Comparison of ENCODE assay signal across 9 cellular contexts in genomic region chr11:65577756-65578109, GRCh38. TPM values are rescaled to one million over a fixed set of nuclear protein-coding genes. Genes with fewer than 3 reads are reported as not detected.
DNase-seq lines count a peak whose midpoint lies in the region; ATAC-seq and TF ChIP-seq lines count a peak whose summit lies in the region.
"Had no signal": no experiment of that assay in that cellular context is flagged by ENCODE, and none has a peak within 500 bp of the region (broad histone marks: within the 10 kb centered on the region; RNA-seq: fewer than 3 reads in every experiment).

No MANE protein-coding gene starts in this region.

- ATAC-seq in activated CD4-positive, alpha-beta T cell treated with anti-CD3 and anti-CD28 coated beads for 36 hours: no peak
- no peak for ATAC-seq in lower lobe of right lung
- no peak for ATAC-seq in thoracic aorta (ENCODE audit: insufficient number of reproducible peaks, low FRiP score, low read depth)

- 53 to 76% (median 59%) methylated on average over 4 to 8 of the region's 8 CpGs for WGBS in adrenal gland, 4 donors

- intact Hi-C loops in activated CD4-positive, alpha-beta T cell treated with anti-CD3 and anti-CD28 coated beads for 36 hours (cut with DNase I, micrococcal nuclease): loop anchor here in 1 of 2 experiments (5.0 kb wide), 1 partner anchor 85 kb away; the partner anchor contains the start of gene RELA
- intact Hi-C loops in adrenal gland (cut with DNase I): no loop called here
- intact Hi-C loops in lower lobe of right lung (cut with DNase I): no loop called here

- no peaks in the 10 kb centered on the region for H3K9me3 ChIP-seq in adrenal gland (replicated peaks in 1 of 3)
- no peaks in the 10 kb centered on the region for H3K9me3 ChIP-seq in lower lobe of right lung
- H3K9me3 ChIP-seq in thoracic aorta: no peaks in the 10 kb centered on the region

- no peaks in the 10 kb centered on the region for H3K27me3 Mint-ChIP-seq in activated CD4-positive, alpha-beta T cell treated with anti-CD3 and anti-CD28 coated beads for 36 hours

- H3K27ac ChIP-seq in adrenal gland (peak overlapping the region in 3 of 5 donors; percentile 71 to 96 (median 94)), lower lobe of right lung (peak overlapping the region; percentile 94), thoracic aorta (peak overlapping the region; percentile 96 to 97)

- POLR2A ChIA-PET in activated CD4-positive, alpha-beta T cell treated with anti-CD3 and anti-CD28 coated beads for 36 hours (lab: Charles Lee): interaction anchor here (1.0 kb wide), 2 partner anchors 11 to 81 kb away, joined by 3 read pairs; no protein-coding TSS in a partner anchor

- H3K9me3 Mint-ChIP-seq in activated CD4-positive, alpha-beta T cell treated with anti-CD3 and anti-CD28 coated beads for 36 hours (ENCODE audit: low read depth): no peaks in the 10 kb centered on the region

- H3K4me1 Mint-ChIP-seq in activated CD4-positive, alpha-beta T cell treated with anti-CD3 and anti-CD28 coated beads for 36 hours: peaks cover 35% of the 10 kb centered on the region

- no peak overlapping the region for H3K27ac Mint-ChIP-seq in activated CD4-positive, alpha-beta T cell treated with anti-CD3 and anti-CD28 coated beads for 36 hours

- CTCF ChIA-PET in activated CD4-positive, alpha-beta T cell treated with anti-CD3 and anti-CD28 coated beads for 36 hours (lab: Charles Lee): interaction anchor here (2.9 to 3.6 kb wide), 3 partner anchors 9 to 37 kb away, joined by 13 to 56 read pairs (median 20); no protein-coding TSS in a partner anchor

- H3K36me3 Mint-ChIP-seq in activated CD4-positive, alpha-beta T cell treated with anti-CD3 and anti-CD28 coated beads for 36 hours (ENCODE audit: low read depth): peaks cover 49% of the 10 kb centered on the region

- H3K4me1 ChIP-seq in adrenal gland (replicated peaks in 1 of 2) (peaks cover 24 to 41% of the 10 kb centered on the region in 2 donors), lower lobe of right lung (peaks cover 49% of the 10 kb centered on the region), thoracic aorta (ENCODE audit: control insufficient read depth in 1 of 2, low read depth in 2 of 2) (peaks cover 23 to 45% of the 10 kb centered on the region in 2 donors)

- H3K27me3 ChIP-seq in adrenal gland: no peaks in the 10 kb centered on the region
- H3K27me3 ChIP-seq in lower lobe of right lung (ENCODE audit: low read depth): no peaks in the 10 kb centered on the region
- H3K27me3 ChIP-seq in thoracic aorta (replicated peaks; ENCODE audit: insufficient read depth): no peaks in the 10 kb centered on the region
- peaks cover 42% of the 10 kb centered on the region for H3K27me3 ChIP-seq in H7 (ENCODE audit: control insufficient read depth, insufficient read depth, low read length)

- no peak for TF ChIP-seq POLR2A in adrenal gland (IDR thresholded peaks at IDR 0.05)

- H3K4me3 ChIP-seq in adrenal gland: peak overlapping the region in 1 of 4 donors; percentile 63
- H3K4me3 ChIP-seq in lower lobe of right lung: peak overlapping the region; percentile 81
- peak overlapping the region; percentile 93 for H3K4me3 ChIP-seq in thoracic aorta
- H3K4me3 ChIP-seq in H7 (ENCODE audit: insufficient read depth, low read depth, low read length): no peak overlapping the region

- peaks cover 0 to 30% of the 10 kb centered on the region in 2 donors for H3K36me3 ChIP-seq in adrenal gland (replicated peaks in 1 of 2)
- peaks cover 35% of the 10 kb centered on the region for H3K36me3 ChIP-seq in lower lobe of right lung
- H3K36me3 ChIP-seq in thoracic aorta: peaks cover 32% of the 10 kb centered on the region
- H3K36me3 ChIP-seq in H7 (replicated peaks; ENCODE audit: control insufficient read depth, insufficient read depth, low read length): no peaks in the 10 kb centered on the region

- TF ChIP-seq CTCF in adrenal gland (IDR thresholded peaks at IDR 0.05) (no peak), lower lobe of right lung (IDR thresholded peaks at IDR 0.05) (no peak), thoracic aorta (IDR thresholded peaks at IDR 0.05) (no peak)

- DNase-seq in activated CD4-positive, alpha-beta T cell treated with anti-CD3 and anti-CD28 coated beads for 36 hours: no peak
- DNase-seq in activated CD4-positive, alpha-beta T cell treated with anti-CD3 and anti-CD28 coated beads, Interleukin-2, amount 50 U/mL, for 48 hours: no peak
- DNase-seq in adrenal gland: no peak
- DNase-seq in lower lobe of right lung: no peak
- no peak for DNase-seq in thoracic aorta (ENCODE audit: low spot score)
- DNase-seq in activated CD4-positive, CD25-positive, alpha-beta regulatory T cell treated with anti-CD3 and anti-CD28 coated beads, Interleukin-2, amount 50 U/mL, for 72 hours: no peak
- DNase-seq in cerebellum (ENCODE audit: low spot score): no peak
- DNase-seq in H7: no peak
- DNase-seq: stimulated activated CD4-positive, alpha-beta T cell treated with anti-CD3 and anti-CD28 coated beads, Interleukin-4, amount 100 ng/mL, for 4 hours had no signal

- H3K4me3 Mint-ChIP-seq in activated CD4-positive, alpha-beta T cell treated with anti-CD3 and anti-CD28 coated beads for 36 hours: peak overlapping the region; percentile 90

RNA-seq across cellular contexts. Expression of gene EHBP1L1, which starts 1.9 kb away (rescaled TPM):
- 10 to 100 TPM; 88.3 to 98.8 TPM for total RNA-seq in activated CD4-positive, alpha-beta T cell treated with anti-CD3 and anti-CD28 coated beads for 36 hours
- total RNA-seq in adrenal gland (10 to 100 TPM; 12.8 to 56.3 (median 36.0) TPM), lower lobe of right lung (110 TPM), thoracic aorta (100 to 1,000 TPM; 286 to 395 TPM), cerebellum (11.4 TPM)
- 10 to 100 TPM in 2 of 3 donors, 1 to 10 TPM in 1; 8.7 to 68.0 (median 33.9) TPM for polyA plus RNA-seq in adrenal gland
- 1.9 and 4.7 TPM in 2 replicates for total RNA-seq in H7 (2014; rRNA removed; shearing (Covaris generic))

RNA-seq across cellular contexts. Expression of gene FAM89B, which starts 5.4 kb away (rescaled TPM):
- total RNA-seq in activated CD4-positive, alpha-beta T cell treated with anti-CD3 and anti-CD28 coated beads for 36 hours: 10 to 100 TPM; 12.8 to 22.7 TPM
- total RNA-seq in adrenal gland (10 to 100 TPM; 28.1 to 77.1 (median 46.7) TPM), lower lobe of right lung (48.6 TPM), thoracic aorta (100 to 1,000 TPM in 1 of 2 donors, 10 to 100 TPM in 1; 53.3 to 127 TPM), cerebellum (24.7 TPM)
- 10 to 100 TPM in 2 of 3 donors, 1 to 10 TPM in 1; 7.0 to 64.4 (median 50.1) TPM for polyA plus RNA-seq in adrenal gland
- 8.6 and 20.4 TPM in 2 replicates for total RNA-seq in H7 (2014; rRNA removed; shearing (Covaris generic))

RNA-seq across cellular contexts. Expression of gene ZNRD2, which starts 7.5 kb away (rescaled TPM):
- 10 to 100 TPM; 50.7 to 56.4 TPM for total RNA-seq in activated CD4-positive, alpha-beta T cell treated with anti-CD3 and anti-CD28 coated beads for 36 hours
- total RNA-seq in adrenal gland (10 to 100 TPM; 34.0 to 83.4 (median 54.2) TPM), lower lobe of right lung (25.1 TPM), thoracic aorta (10 to 100 TPM; 38.4 to 51.7 TPM), cerebellum (14.3 TPM)
- polyA plus RNA-seq in adrenal gland: 100 to 1,000 TPM in 2 of 3 donors, 1 to 10 TPM in 1; 9.4 to 135 (median 120) TPM
- 88.1 and 89.1 TPM in 2 replicates for total RNA-seq in H7 (2014; rRNA removed; shearing (Covaris generic))

RNA-seq across cellular contexts. Expression of gene KCNK7, which starts 17.9 kb away (rescaled TPM):
- total RNA-seq in activated CD4-positive, alpha-beta T cell treated with anti-CD3 and anti-CD28 coated beads for 36 hours: under 1 TPM; 0.27 to 0.37 TPM
- 1 to 10 TPM in 1 of 8 donors, under 1 TPM in 3, not detected in 4; 0.14 to 1.5 (median 0.40) TPM for total RNA-seq in adrenal gland
- 10 to 100 TPM in 1 of 3 donors, 1 to 10 TPM in 1, not detected in 1; 2.4 to 12.5 TPM for polyA plus RNA-seq in adrenal gland
- total RNA-seq in lower lobe of right lung: 1.7 TPM
- total RNA-seq in thoracic aorta: under 1 TPM in 1 of 2 donors, not detected in 1; 0.95 TPM
- 0.27 TPM for total RNA-seq in cerebellum
- not detected in 2 replicates for total RNA-seq in H7 (2014; rRNA removed; shearing (Covaris generic))

RNA-seq across cellular contexts. Expression of gene LTBP3, which starts 19.6 kb away (rescaled TPM):
- total RNA-seq in activated CD4-positive, alpha-beta T cell treated with anti-CD3 and anti-CD28 coated beads for 36 hours: 10 to 100 TPM; 57.8 to 72.7 TPM
- total RNA-seq in adrenal gland (100 to 1,000 TPM in 7 of 8 donors, 10 to 100 TPM in 1; 70.9 to 362 (median 221) TPM), lower lobe of right lung (98.7 TPM), thoracic aorta (100 to 1,000 TPM; 492 to 512 TPM), cerebellum (27.9 TPM)
- polyA plus RNA-seq in adrenal gland: 100 to 1,000 TPM in 2 of 3 donors, 10 to 100 TPM in 1; 40.2 to 323 (median 265) TPM
- 3.9 and 5.7 TPM in 2 replicates for total RNA-seq in H7 (2014; rRNA removed; shearing (Covaris generic))
